In the genomic region with DNA sequence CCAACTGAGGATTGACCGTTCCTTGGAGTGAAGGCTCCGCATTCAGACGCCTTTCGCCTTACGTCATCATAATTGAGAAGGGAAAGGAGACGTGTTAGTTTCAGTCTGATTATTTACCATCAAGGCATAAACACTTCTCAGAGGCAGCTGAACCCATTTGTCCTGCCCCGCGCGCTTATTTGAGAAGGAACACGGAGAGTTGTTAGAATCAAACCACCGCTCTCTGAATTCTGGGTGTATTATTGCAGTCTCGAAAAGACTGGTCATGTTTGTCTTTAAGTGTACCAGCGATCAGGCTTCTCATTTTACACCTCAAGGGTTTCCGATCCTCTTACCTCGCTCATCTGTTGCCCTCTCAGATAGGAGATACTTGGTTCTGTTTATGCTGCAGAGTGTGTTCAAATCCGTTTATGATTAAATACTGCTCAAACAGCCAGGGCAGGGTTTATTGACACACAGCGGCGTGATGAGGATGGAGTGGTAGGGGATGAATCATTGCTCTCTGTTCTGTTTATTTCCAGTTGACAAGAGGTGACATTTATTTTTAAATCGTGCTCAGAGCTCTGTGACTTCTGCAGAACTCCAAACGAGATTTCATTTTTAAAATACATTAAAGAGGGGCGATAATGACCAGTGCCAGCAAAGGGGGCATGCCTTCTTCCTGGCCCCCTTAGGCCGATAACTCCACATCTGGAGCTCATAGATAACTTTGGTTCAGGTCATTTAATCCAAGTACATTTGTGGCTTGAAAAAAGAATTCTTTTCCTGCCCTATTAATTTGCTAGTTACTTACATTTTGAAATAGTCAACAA, we compare ENCODE assay signal across 8 cellular contexts. TPM values are rescaled to one million over a fixed set of nuclear protein-coding genes. Genes with fewer than 3 reads are reported as not detected.
A peak's percentile ranks its signal among the peaks of the same experiment; 100 is the strongest.
DNase-seq lines count a peak whose midpoint lies in the region; ATAC-seq, FAIRE-seq and TF ChIP-seq lines count a peak whose summit lies in the region.

No MANE protein-coding gene starts in this region.

- no peak for TF ChIP-seq CTCF in A549 (IDR thresholded peaks at IDR 0.05)

- TF ChIP-seq POLR2A in A549 (IDR thresholded peaks at IDR 0.05; ENCODE audit: low read length) (no peak), GM12892 (IDR thresholded peaks at IDR 0.05; ENCODE audit: low read depth, low read length) (no peak)

- H3K4me2 ChIP-seq in A549 = peak overlapping the region; percentile 74

- peak overlapping the region; percentile 7; the same call in 1 of the 3 replicates for H3K4me3 ChIP-seq in A549

- TF ChIP-seq EP300 in A549 (IDR thresholded peaks at IDR 0.05) = no peak

- peak; percentile 81 to 88 for DNase-seq in A549 (ENCODE audit: low read depth in 1 of 2, low spot score in 1 of 2)
- no peak for DNase-seq in GM12892 (ENCODE audit: insufficient read length)
- DNase-seq in HT-29 (ENCODE audit: low spot score) = peak; percentile 71
- no peak for DNase-seq in T-helper 17 cell
- DNase-seq in naive B cell = no peak
- DNase-seq in stimulated activated CD4-positive, alpha-beta T cell treated with anti-CD3 and anti-CD28 coated beads, Interleukin-4, amount 100 ng/mL, for 4 hours = no peak
- DNase-seq in ureter (ENCODE audit: low spot score) = no peak
- no peak for DNase-seq in activated naive CD4-positive, alpha-beta T cell treated with anti-CD3 and anti-CD28 coated beads, Interleukin-2, amount 10 ng/mL, durations not matched to agents 7 days and 5 days

- H3K4me3 Mint-ChIP-seq in T-helper 17 cell (no peak overlapping the region), naive B cell (peak overlapping the region in 3 of 8 donors; percentile 24 to 69 (median 37))
- no peak overlapping the region for H3K4me3 Mint-ChIP-seq in activated naive CD4-positive, alpha-beta T cell treated with anti-CD3 and anti-CD28 coated beads, Interleukin-2, amount 10 ng/mL, durations not matched to agents 7 days and 5 days

- FAIRE-seq in A549 (lab: Jason Lieb, UNC) (no peak), GM12892 (lab: Jason Lieb, UNC) (peak; percentile 64)

- peaks cover 54% of the 10 kb centered on the region for H3K4me1 ChIP-seq in A549

- H3K9me3 ChIP-seq in A549 (no peaks in the 10 kb centered on the region), T-helper 17 cell (ENCODE audit: control insufficient read depth, low read length, poor library complexity, severe bottlenecking) (no peaks in the 10 kb centered on the region)

- CTCF ChIA-PET in A549 (lab: Yijun Ruan, JAX) = interaction anchor here (0.8 to 1.9 kb wide), 3 partner anchors 12 to 27 kb away, joined by 3 to 7 read pairs (median 4); no protein-coding TSS in a partner anchor
- CTCF ChIA-PET in activated naive CD4-positive, alpha-beta T cell treated with anti-CD3 and anti-CD28 coated beads, Interleukin-2, amount 10 ng/mL, durations not matched to agents 7 days and 5 days (lab: Charles Lee) = no interaction called here

- ATAC-seq in A549 = peak; percentile 85 to 90
- peak; percentile 33 for ATAC-seq in T-helper 17 cell
- ATAC-seq in naive B cell (ENCODE audit: low read depth in 2 of 2) = peak in 1 of 2 donors; percentile 56

- POLR2A ChIA-PET in A549 (lab: Yijun Ruan, JAX) = interaction anchor here (1.3 kb wide), 1 partner anchor 71 kb away, joined by 5 read pairs; no protein-coding TSS in a partner anchor

- TF ChIP-seq RAD21 in A549 (conservative IDR thresholded peaks at IDR 0.05 in 1 of 2, IDR thresholded peaks at IDR 0.05 in 1 of 2) = no peak

- H3K36me3 Mint-ChIP-seq in T-helper 17 cell (ENCODE audit: low read depth) (peaks cover 5% of the 10 kb centered on the region), naive B cell (peaks cover 0 to 11% of the 10 kb centered on the region in 2 donors)
- H3K36me3 Mint-ChIP-seq in activated naive CD4-positive, alpha-beta T cell treated with anti-CD3 and anti-CD28 coated beads, Interleukin-2, amount 10 ng/mL, durations not matched to agents 7 days and 5 days = peaks cover 23% of the 10 kb centered on the region

- H3K9me3 Mint-ChIP-seq in naive B cell = no peaks in the 10 kb centered on the region
- H3K9me3 Mint-ChIP-seq in activated naive CD4-positive, alpha-beta T cell treated with anti-CD3 and anti-CD28 coated beads, Interleukin-2, amount 10 ng/mL, durations not matched to agents 7 days and 5 days = no peaks in the 10 kb centered on the region

- H3K27ac Mint-ChIP-seq in T-helper 17 cell = no peak overlapping the region
- peak overlapping the region in 4 of 6 donors; percentile 62 to 78 (median 70) for H3K27ac Mint-ChIP-seq in naive B cell
- H3K27ac Mint-ChIP-seq in activated naive CD4-positive, alpha-beta T cell treated with anti-CD3 and anti-CD28 coated beads, Interleukin-2, amount 10 ng/mL, durations not matched to agents 7 days and 5 days = no peak overlapping the region

- H3K27me3 Mint-ChIP-seq in T-helper 17 cell (no peaks in the 10 kb centered on the region), naive B cell (no peaks in the 10 kb centered on the region)
- no peaks in the 10 kb centered on the region for H3K27me3 Mint-ChIP-seq in activated naive CD4-positive, alpha-beta T cell treated with anti-CD3 and anti-CD28 coated beads, Interleukin-2, amount 10 ng/mL, durations not matched to agents 7 days and 5 days

- H3K4me1 Mint-ChIP-seq in T-helper 17 cell = peaks cover 40% of the 10 kb centered on the region
- H3K4me1 Mint-ChIP-seq in naive B cell = peaks cover 41 to 67% (median 65%) of the 10 kb centered on the region in 3 donors
- H3K4me1 Mint-ChIP-seq in activated naive CD4-positive, alpha-beta T cell treated with anti-CD3 and anti-CD28 coated beads, Interleukin-2, amount 10 ng/mL, durations not matched to agents 7 days and 5 days = peaks cover 31% of the 10 kb centered on the region

- 19% methylated on average over 22 of the region's 22 CpGs for WGBS in A549 (ENCODE audit: missing lambda C conversion rate)

- peak overlapping the region in 1 of 2 experiments; percentile 62; a peak in 4 of 6 replicates for H3K27ac ChIP-seq in A549

TF ChIP-seq in A549, 52 proteins besides CTCF, POLR2A, EP300 and RAD21:
- TF ChIP-seq JUN (IDR thresholded peaks at IDR 0.05) = 0 out of 5 replicates have a peak, but pooled peaks of 1 of the 2 experiments have one; percentile 25
- TF ChIP-seq FOSL2 (IDR thresholded peaks at IDR 0.05) = peak; percentile 41; the same call in 1 of the 2 replicates
- peak; percentile 79 for TF ChIP-seq FOSL2 (CRISPR knock-in tag; IDR thresholded peaks at IDR 0.05)
- no peak for TF ChIP-seq PBX3 (IDR thresholded peaks at IDR 0.05)
- no peak for TF ChIP-seq ESRRA (IDR thresholded peaks at IDR 0.05; ENCODE audit: borderline replicate concordance, low read length)
- peak; percentile 78 for TF ChIP-seq MAFK (IDR thresholded peaks at IDR 0.05; ENCODE audit: partially characterized antibody)
- 0 out of 2 replicates have a peak, but pooled peaks have one; percentile 41 for TF ChIP-seq JUNB (IDR thresholded peaks at IDR 0.05)
- peak; percentile 72 for TF ChIP-seq MAX (IDR thresholded peaks at IDR 0.05)
- TF ChIP-seq BHLHE40 (IDR thresholded peaks at IDR 0.05; ENCODE audit: low read depth, low read length) = no peak

RNA-seq across cellular contexts. Expression of gene FOXK1, which starts 30.5 kb away (rescaled TPM):
- polyA plus RNA-seq in A549 (2011; rRNA removed) (6.8 and 8.3 TPM in 2 replicates), A549 (2017; fragmentation: RNase III; extraction: RNeasy Plus Mini Kit Qiagen cat#74134 plus additional on column Dnase treatment) (9.8 to 10.9 TPM (median 10.2 TPM) in 3 replicates), naive B cell (ENCODE audit: low read depth in 6 of 6) (1 to 10 TPM in 5 of 6 donors, under 1 TPM in 1; 0.92 to 3.1 (median 1.8) TPM)
- polyA plus RNA-seq in A549 (2012; cell fraction: cytosol; rRNA removed) = 7.4 and 10.0 TPM in 2 replicates
- polyA plus RNA-seq in A549 (2012; cell fraction: nucleus; rRNA removed) = 27.5 and 29.2 TPM in 2 replicates
- polyA minus RNA-seq in A549 (2011; rRNA and poly(A)+ RNA removed) = 15.7 and 19.4 TPM in 2 replicates
- 7.0 TPM for polyA plus RNA-seq in GM12892 (2012; ENCODE audit: missing spikeins)
- total RNA-seq in HT-29 (2014; rRNA removed; shearing (Covaris generic)) = 40.7 and 63.4 TPM in 2 replicates
- total RNA-seq in T-helper 17 cell (10 to 100 TPM; 59.8 to 60.9 TPM), ureter (40.4 TPM)

Comparison
In these comparisons a context has a peak if more than half of its experiments do, and no peak if none do; other contexts are left out.
1. DNase-seq: peak in A549 (2 of 2) and HT-29 (single experiment); none in GM12892 (single experiment), T-helper 17 cell (0 of 3), naive B cell (single experiment), stimulated activated CD4-positive, alpha-beta T cell treated with anti-CD3 and anti-CD28 coated beads, Interleukin-4, amount 100 ng/mL, for 4 hours (0 of 2), ureter (single experiment) and activated naive CD4-positive, alpha-beta T cell treated with anti-CD3 and anti-CD28 coated beads, Interleukin-2, amount 10 ng/mL, durations not matched to agents 7 days and 5 days (single experiment).
2. H3K27ac Mint-ChIP-seq: peak in naive B cell (4 of 6); none in T-helper 17 cell (single experiment) and activated naive CD4-positive, alpha-beta T cell treated with anti-CD3 and anti-CD28 coated beads, Interleukin-2, amount 10 ng/mL, durations not matched to agents 7 days and 5 days (single experiment).